ENCODE assay signal across 18 cellular contexts in genomic region chr20:63754008-63754407, GRCh38. TPM values are rescaled to one million over a fixed set of nuclear protein-coding genes. Genes with fewer than 3 reads are reported as not detected.
DNase-seq lines count a peak whose midpoint lies in the region; ATAC-seq and TF ChIP-seq lines count a peak whose summit lies in the region.
"Had no signal": no experiment of that assay in that cellular context is flagged by ENCODE, and none has a peak within 500 bp of the region (broad histone marks: within the 10 kb centered on the region; RNA-seq: fewer than 3 reads in every experiment).

No MANE protein-coding gene starts in this region.

- no peak for TF ChIP-seq CTCF in CD14-positive monocyte (IDR thresholded peaks at IDR 0.05)

- H3K9me3 Mint-ChIP-seq in CD14-positive monocyte = no peaks in the 10 kb centered on the region
- H3K9me3 Mint-ChIP-seq in stimulated activated naive CD8-positive, alpha-beta T cell treated with anti-CD3 and anti-CD28 coated beads, Interleukin-15, amount 100 ng/mL, for 72 hours = no peaks in the 10 kb centered on the region
- H3K9me3 Mint-ChIP-seq: CD4-positive, alpha-beta memory T cell had no signal

- no peak overlapping the region for H3K4me3 Mint-ChIP-seq in CD14-positive monocyte
- H3K4me3 Mint-ChIP-seq in stimulated activated naive CD8-positive, alpha-beta T cell treated with anti-CD3 and anti-CD28 coated beads, Interleukin-15, amount 100 ng/mL, for 72 hours = no peak overlapping the region
- H3K4me3 Mint-ChIP-seq: B cell had no signal

- H3K27me3 Mint-ChIP-seq in CD14-positive monocyte (ENCODE audit: low read depth in 3 of 3) = peaks cover 2 to 10% (median 4%) of the 10 kb centered on the region in 3 donors
- H3K27me3 Mint-ChIP-seq in stimulated activated naive CD8-positive, alpha-beta T cell treated with anti-CD3 and anti-CD28 coated beads, Interleukin-15, amount 100 ng/mL, for 72 hours = no peaks in the 10 kb centered on the region

- H3K36me3 Mint-ChIP-seq in CD14-positive monocyte = no peaks in the 10 kb centered on the region
- H3K36me3 Mint-ChIP-seq: CD4-positive, alpha-beta memory T cell had no signal

- ATAC-seq in stimulated activated naive CD8-positive, alpha-beta T cell treated with anti-CD3 and anti-CD28 coated beads, Interleukin-15, amount 100 ng/mL, for 72 hours = no peak
- ATAC-seq: HCT116 had no signal

- intact Hi-C loops in CD14-positive monocyte (cut with micrococcal nuclease) = no loop called here

- DNase-seq in CD14-positive monocyte (ENCODE audit: low spot score) (peak; percentile 11), D341Med (ENCODE audit: low spot score) (peak; percentile 24), ecto neural progenitor cell (ENCODE audit: low spot score) (peak; percentile 46), islet precursor cell (peak; percentile 76), LoVo (ENCODE audit: low spot score) (no peak), NCI-H446 (lab: John Stamatoyannopoulos, UW) (no peak)
- DNase-seq in stimulated activated naive CD8-positive, alpha-beta T cell treated with anti-CD3 and anti-CD28 coated beads, Interleukin-15, amount 100 ng/mL, for 72 hours = no peak
- DNase-seq in stimulated activated CD4-positive, alpha-beta T cell treated with anti-CD3 and anti-CD28 coated beads, Interleukin-1b, Interleukin-23, amount 100 ng/mL, for 48 hours = no peak
- DNase-seq: CD4-positive, alpha-beta memory T cell; DND-41; KG1; NCI-H1092; NCI-H1694; NCI-H2107; NCI-H748 treated with DMSO at 0.1 percent for 48 hours; SHP77 had no signal

- no peak overlapping the region for H3K27ac Mint-ChIP-seq in CD14-positive monocyte
- no peak overlapping the region for H3K27ac Mint-ChIP-seq in stimulated activated naive CD8-positive, alpha-beta T cell treated with anti-CD3 and anti-CD28 coated beads, Interleukin-15, amount 100 ng/mL, for 72 hours
- H3K27ac Mint-ChIP-seq: B cell had no signal

- no peaks in the 10 kb centered on the region for H3K4me1 Mint-ChIP-seq in CD14-positive monocyte
- peaks cover 62% of the 10 kb centered on the region for H3K4me1 Mint-ChIP-seq in stimulated activated naive CD8-positive, alpha-beta T cell treated with anti-CD3 and anti-CD28 coated beads, Interleukin-15, amount 100 ng/mL, for 72 hours
- H3K4me1 Mint-ChIP-seq: B cell had no signal

RNA-seq across cellular contexts. Expression of gene SLC2A4RG, which starts 14.4 kb away (rescaled TPM):
- polyA plus RNA-seq in CD14-positive monocyte = 1 to 10 TPM in 1 of 2 donors, under 1 TPM in 1; 0.46 to 1.5 TPM

RNA-seq across cellular contexts. Expression of gene LIME1, which starts 17.5 kb away (rescaled TPM):
- polyA plus RNA-seq in CD14-positive monocyte = under 1 TPM; 0.39 to 0.62 TPM

RNA-seq across cellular contexts. Expression of gene ZGPAT, which starts 46.2 kb away (rescaled TPM):
- polyA plus RNA-seq in CD14-positive monocyte = 10 to 100 TPM; 24.2 to 28.3 TPM

RNA-seq across cellular contexts. Expression of gene ARFRP1, which starts 46.2 kb away (rescaled TPM):
- polyA plus RNA-seq in CD14-positive monocyte = 10 to 100 TPM; 18.2 to 20.7 TPM

RNA-seq across cellular contexts. Expression of gene TNFRSF6B, which starts 57.6 kb away (rescaled TPM):
- polyA plus RNA-seq in CD14-positive monocyte = not detected
- polyA plus RNA-seq: CD4-positive, alpha-beta memory T cell had no signal

Comparison
In these comparisons a context has a peak if more than half of its experiments do, and no peak if none do; other contexts are left out.
1. DNase-seq: peak in CD14-positive monocyte (single experiment), D341Med (single experiment), ecto neural progenitor cell (single experiment) and islet precursor cell (single experiment); none in stimulated activated naive CD8-positive, alpha-beta T cell treated with anti-CD3 and anti-CD28 coated beads, Interleukin-15, amount 100 ng/mL, for 72 hours (0 of 2), LoVo (single experiment), stimulated activated CD4-positive, alpha-beta T cell treated with anti-CD3 and anti-CD28 coated beads, Interleukin-1b, Interleukin-23, amount 100 ng/mL, for 48 hours (single experiment) and NCI-H446 (0 of 2).